In genomic region chr20:10848810-10849370, GRCh38 we compare ENCODE assay signal across 10 cellular contexts.
DNase-seq lines count a peak whose midpoint lies in the region; ATAC-seq and TF ChIP-seq lines count a peak whose summit lies in the region.
"Had no signal": no experiment of that assay in that cellular context is flagged by ENCODE, and none has a peak within 500 bp of the region (broad histone marks: within the 10 kb centered on the region; RNA-seq: fewer than 3 reads in every experiment).

No MANE protein-coding gene starts in this region.

- no peaks in the 10 kb centered on the region for H3K9me3 Mint-ChIP-seq in progenitor cell of endocrine pancreas (ENCODE audit: low read depth)
- H3K9me3 Mint-ChIP-seq: neural crest cell had no signal

- no peaks in the 10 kb centered on the region for H3K27me3 ChIP-seq in MG63

- no peaks in the 10 kb centered on the region for H3K36me3 ChIP-seq in MG63

- H3K27ac ChIP-seq in caudate nucleus (ENCODE audit: low read depth, low read length) = no peak overlapping the region

- peaks cover 6% of the 10 kb centered on the region for H3K27me3 Mint-ChIP-seq in progenitor cell of endocrine pancreas

- DNase-seq in Daoy (ENCODE audit: low read depth) = peak; percentile 84
- DNase-seq in MG63 = peak; percentile 66
- peak; percentile 56 for DNase-seq in epidermal melanocyte (ENCODE audit: insufficient read length, low spot score)
- DNase-seq in omental fat pad (ENCODE audit: low spot score) = no peak
- DNase-seq in caudate nucleus (lab: John Stamatoyannopoulos, UW) = no peak
- DNase-seq in activated gamma-delta T cell treated with Interleukin-2 at 50 U/mL for 16 hours = no peak
- no peak for DNase-seq in activated CD8-positive, alpha-beta memory T cell treated with anti-CD3 and anti-CD28 coated beads, Interleukin-2, amount 50 U/mL, for 48 hours
- DNase-seq in progenitor cell of endocrine pancreas (ENCODE audit: low spot score, unreplicated experiment) = no peak
- DNase-seq: NCI-H2029 treated with DMSO at 0.1 percent for 48 hours had no signal

- TF ChIP-seq CTCF in omental fat pad (IDR thresholded peaks at IDR 0.05) = no peak
- TF ChIP-seq CTCF in progenitor cell of endocrine pancreas (IDR thresholded peaks at IDR 0.05; ENCODE audit: unreplicated experiment) = no peak

- no peak overlapping the region for H3K27ac Mint-ChIP-seq in progenitor cell of endocrine pancreas

- H3K36me3 Mint-ChIP-seq in progenitor cell of endocrine pancreas (ENCODE audit: insufficient read depth) = no peaks in the 10 kb centered on the region

- H3K4me1 Mint-ChIP-seq in progenitor cell of endocrine pancreas (ENCODE audit: low read depth) = peaks cover 5% of the 10 kb centered on the region

- no peak overlapping the region for H3K4me3 Mint-ChIP-seq in progenitor cell of endocrine pancreas (ENCODE audit: low read depth)
- H3K4me3 Mint-ChIP-seq: neural crest cell had no signal

- no peak overlapping the region for H3K4me3 ChIP-seq in MG63

- H3K9me3 ChIP-seq in MG63 = no peaks in the 10 kb centered on the region; the same call in 1 of the 2 replicates

- peak; percentile 89 for ATAC-seq in omental fat pad (ENCODE audit: low FRiP score)

Comparison
In these comparisons a context has a peak if more than half of its experiments do, and no peak if none do; other contexts are left out.
1. DNase-seq: peak in Daoy (single experiment), MG63 (single experiment) and epidermal melanocyte (single experiment); none in omental fat pad (single experiment), caudate nucleus (0 of 61), activated gamma-delta T cell treated with Interleukin-2 at 50 U/mL for 16 hours (single experiment), activated CD8-positive, alpha-beta memory T cell treated with anti-CD3 and anti-CD28 coated beads, Interleukin-2, amount 50 U/mL, for 48 hours (single experiment) and progenitor cell of endocrine pancreas (single experiment).